ENCODE assay signal across 36 cellular contexts in the genomic region with DNA sequence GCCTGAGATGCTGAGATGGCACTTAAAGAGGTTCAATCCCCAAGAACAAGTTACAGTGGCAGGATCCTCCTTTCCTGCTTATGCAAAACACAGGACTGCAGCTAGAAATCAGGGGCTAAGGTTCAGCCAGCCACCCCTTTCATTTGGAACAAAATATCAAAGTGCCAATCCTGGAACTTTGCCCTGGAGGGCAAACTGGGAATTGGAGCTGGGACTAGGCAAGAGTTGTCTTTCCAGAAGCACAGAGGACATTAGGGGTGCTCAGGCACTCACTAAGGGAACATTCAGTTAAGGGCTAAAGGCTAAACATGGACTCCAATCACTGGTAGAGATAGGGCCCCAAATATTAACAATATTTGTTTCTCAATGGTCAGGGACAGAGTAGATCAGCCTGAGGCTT.
"Had no signal": no experiment of that assay in that cellular context is flagged by ENCODE, and none has a peak within 500 bp of the region (broad histone marks: within the 10 kb centered on the region; RNA-seq: fewer than 3 reads in every experiment).

No MANE protein-coding gene starts in this region.

- H3K27me3 ChIP-seq: adrenal gland, body of pancreas, brain microvascular endothelial cell, breast epithelium had no signal

- H3K4me3 Mint-ChIP-seq: activated B cell treated with CpG ODN at 0.5 μM for 24 hours; activated CD4-positive, alpha-beta memory T cell treated with anti-CD3 and anti-CD28 coated beads for 36 hours; activated CD4-positive, alpha-beta T cell treated with anti-CD3 and anti-CD28 coated beads, Interleukin-2, amount 10 ng/mL, durations not matched to agents 24 days and 14 days; activated CD8-positive, alpha-beta T cell treated with anti-CD3 and anti-CD28 coated beads for 36 hours; activated naive CD4-positive, alpha-beta T cell treated with anti-CD3 and anti-CD28 coated beads for 36 hours; activated naive CD8-positive, alpha-beta T cell treated with anti-CD3 and anti-CD28 coated beads for 36 hours; activated T-cell treated with anti-CD3 and anti-CD28 coated beads, Interleukin-2, amount 50 U/mL, for 4 hours; activated T-cell treated with anti-CD3 and anti-CD28 coated beads, Interleukin-2, amount 50 U/mL, for 72 hours; activated T-helper 1 cell treated with anti-CD3 and anti-CD28 coated beads, Interleukin-12 subunit alpha, Interleukin-12 subunit beta, Interleukin-2, Interleukin-4 antibody, amounts not matched to agents 30 ng/mL and 10 ng/mL and 1 ng/mL, durations not matched to agents 14 hours and 24 hours and 36 hours; activated T-helper 17 cell treated with anti-CD3 and anti-CD28 coated beads, Interleukin-2, amount 50 U/mL, for 72 hours; T-helper 1 cell treated with Interleukin-12 subunit alpha and Interleukin-12 subunit beta and Interleukin-4 antibody, amounts not matched to agents 30 μg/mL and 1 μg/mL, for 36 hours; T-helper 2 cell treated with Interferon-gamma antibody and Interleukin-4, amounts not matched to agents 5 μg/mL and 100 μg/mL, for 36 hours had no signal

- H3K4me1 ChIP-seq: adrenal gland, breast epithelium had no signal

- H3K9me3 Mint-ChIP-seq: activated B cell treated with CpG ODN at 0.5 μM for 24 hours; activated CD4-positive, alpha-beta memory T cell treated with anti-CD3 and anti-CD28 coated beads for 36 hours; activated CD4-positive, alpha-beta T cell treated with anti-CD3 and anti-CD28 coated beads, Interleukin-2, amount 10 ng/mL, durations not matched to agents 24 days and 14 days; activated CD8-positive, alpha-beta T cell treated with anti-CD3 and anti-CD28 coated beads for 36 hours; activated naive CD4-positive, alpha-beta T cell treated with anti-CD3 and anti-CD28 coated beads for 36 hours; activated naive CD4-positive, alpha-beta T cell treated with anti-CD3 and anti-CD28 coated beads, Interleukin-2, amount 50 U/mL, for 72 hours; activated naive CD8-positive, alpha-beta T cell treated with anti-CD3 and anti-CD28 coated beads for 36 hours; activated T-cell treated with anti-CD3 and anti-CD28 coated beads, Interleukin-2, amount 50 U/mL, for 4 hours; activated T-cell treated with anti-CD3 and anti-CD28 coated beads, Interleukin-2, amount 50 U/mL, for 72 hours; activated T-helper 1 cell treated with anti-CD3 and anti-CD28 coated beads, Interleukin-12 subunit alpha, Interleukin-12 subunit beta, Interleukin-2, Interleukin-4 antibody, amounts not matched to agents 30 ng/mL and 10 ng/mL and 1 ng/mL, durations not matched to agents 14 hours and 24 hours and 36 hours; activated T-helper 17 cell treated with anti-CD3 and anti-CD28 coated beads, Interleukin-2, amount 50 U/mL, for 72 hours; T-helper 1 cell treated with Interleukin-12 subunit alpha and Interleukin-12 subunit beta and Interleukin-4 antibody, amounts not matched to agents 30 μg/mL and 1 μg/mL, for 36 hours; T-helper 2 cell treated with Interferon-gamma antibody and Interleukin-4, amounts not matched to agents 5 μg/mL and 100 μg/mL, for 36 hours had no signal

- H3K36me3 Mint-ChIP-seq: activated CD4-positive, alpha-beta memory T cell treated with anti-CD3 and anti-CD28 coated beads for 36 hours; activated naive CD4-positive, alpha-beta T cell treated with anti-CD3 and anti-CD28 coated beads, Interleukin-2, amount 50 U/mL, for 72 hours; activated naive CD8-positive, alpha-beta T cell treated with anti-CD3 and anti-CD28 coated beads for 36 hours had no signal

- ATAC-seq: activated CD8-positive, alpha-beta T cell treated with anti-CD3 and anti-CD28 coated beads for 36 hours; activated naive CD4-positive, alpha-beta T cell treated with anti-CD3 and anti-CD28 coated beads, Interleukin-2, amount 50 U/mL, for 72 hours; activated T-cell treated with anti-CD3 and anti-CD28 coated beads, Interleukin-2, amount 50 U/mL, for 4 hours; activated T-cell treated with anti-CD3 and anti-CD28 coated beads, Interleukin-2, amount 50 U/mL, for 72 hours; activated T-helper 17 cell treated with anti-CD3 and anti-CD28 coated beads, Interleukin-2, amount 50 U/mL, for 72 hours; body of pancreas had no signal

- DNase-seq: activated B cell treated with CpG ODN at 0.5 μM for 24 hours; activated CD4-positive, alpha-beta memory T cell treated with anti-CD3 and anti-CD28 coated beads for 36 hours; activated CD4-positive, alpha-beta T cell treated with anti-CD3 and anti-CD28 coated beads for 4 hours; activated CD4-positive, alpha-beta T cell treated with anti-CD3 and anti-CD28 coated beads, Interleukin-2, amount 50 U/mL, for 1 hour; activated CD4-positive, alpha-beta T cell treated with anti-CD3 and anti-CD28 coated beads, Interleukin-2, amount 50 U/mL, for 4 hours; activated CD4-positive, CD25-positive, alpha-beta regulatory T cell treated with anti-CD3 and anti-CD28 coated beads, Interleukin-2, amount 50 U/mL, for 72 hours; activated CD8-positive, alpha-beta memory T cell treated with anti-CD3 and anti-CD28 coated beads, Interleukin-2, amount 50 U/mL, for 4 hours; activated CD8-positive, alpha-beta T cell treated with anti-CD3 and anti-CD28 coated beads for 36 hours; activated effector memory CD4-positive, alpha-beta T cell treated with anti-CD3 and anti-CD28 coated beads, Interleukin-2, amount 50 U/mL, for 16 hours; activated gamma-delta T cell treated with Interleukin-2 at 50 U/mL for 16 hours; activated naive CD4-positive, alpha-beta T cell; activated naive CD4-positive, alpha-beta T cell treated with anti-CD3 and anti-CD28 coated beads for 36 hours; activated naive CD4-positive, alpha-beta T cell treated with anti-CD3 and anti-CD28 coated beads, Interleukin-2, amount 50 U/mL, for 16 hours; activated naive CD8-positive, alpha-beta T cell treated with anti-CD3 and anti-CD28 coated beads for 36 hours; activated T-cell treated with anti-CD3 and anti-CD28 coated beads for 4 hours; activated T-cell treated with anti-CD3 and anti-CD28 coated beads, Interleukin-2, amount 50 U/mL, for 1 hour; activated T-cell treated with anti-CD3 and anti-CD28 coated beads, Interleukin-2, amount 50 U/mL, for 4 hours; activated T-cell treated with anti-CD3 and anti-CD28 coated beads, Interleukin-2, amount 50 U/mL, for 72 hours; adrenal gland; amniotic stem cell; aorta; body of pancreas; brain microvascular endothelial cell; central memory CD4-positive, alpha-beta T cell; SW 1271; T-helper 1 cell; T-helper 2 cell; T-helper 9 cell had no signal

- H3K4me1 Mint-ChIP-seq: activated B cell treated with CpG ODN at 0.5 μM for 24 hours; activated CD4-positive, alpha-beta T cell treated with anti-CD3 and anti-CD28 coated beads, Interleukin-2, amount 10 ng/mL, durations not matched to agents 24 days and 14 days; activated naive CD8-positive, alpha-beta T cell treated with anti-CD3 and anti-CD28 coated beads for 36 hours; activated T-helper 17 cell treated with anti-CD3 and anti-CD28 coated beads, Interleukin-2, amount 50 U/mL, for 72 hours had no signal

- H3K4me3 ChIP-seq: adrenal gland, body of pancreas, breast epithelium had no signal

- H3K27me3 Mint-ChIP-seq: activated naive CD8-positive, alpha-beta T cell treated with anti-CD3 and anti-CD28 coated beads for 36 hours had no signal

- H3K9me3 ChIP-seq: adrenal gland, body of pancreas, breast epithelium had no signal

- H3K27ac Mint-ChIP-seq: activated B cell treated with CpG ODN at 0.5 μM for 24 hours; activated CD4-positive, alpha-beta memory T cell treated with anti-CD3 and anti-CD28 coated beads for 36 hours; activated CD4-positive, alpha-beta T cell treated with anti-CD3 and anti-CD28 coated beads, Interleukin-2, amount 10 ng/mL, durations not matched to agents 24 days and 14 days; activated CD8-positive, alpha-beta T cell treated with anti-CD3 and anti-CD28 coated beads for 36 hours; activated naive CD4-positive, alpha-beta T cell treated with anti-CD3 and anti-CD28 coated beads for 36 hours; activated naive CD4-positive, alpha-beta T cell treated with anti-CD3 and anti-CD28 coated beads, Interleukin-2, amount 50 U/mL, for 72 hours; activated naive CD8-positive, alpha-beta T cell treated with anti-CD3 and anti-CD28 coated beads for 36 hours; activated T-cell treated with anti-CD3 and anti-CD28 coated beads, Interleukin-2, amount 50 U/mL, for 72 hours; activated T-helper 1 cell treated with anti-CD3 and anti-CD28 coated beads, Interleukin-12 subunit alpha, Interleukin-12 subunit beta, Interleukin-2, Interleukin-4 antibody, amounts not matched to agents 30 ng/mL and 10 ng/mL and 1 ng/mL, durations not matched to agents 14 hours and 24 hours and 36 hours; activated T-helper 17 cell treated with anti-CD3 and anti-CD28 coated beads, Interleukin-2, amount 50 U/mL, for 72 hours; T-helper 1 cell treated with Interleukin-12 subunit alpha and Interleukin-12 subunit beta and Interleukin-4 antibody, amounts not matched to agents 30 μg/mL and 1 μg/mL, for 36 hours; T-helper 2 cell treated with Interferon-gamma antibody and Interleukin-4, amounts not matched to agents 5 μg/mL and 100 μg/mL, for 36 hours had no signal

- H3K27ac ChIP-seq: adrenal gland, body of pancreas, brain microvascular endothelial cell, breast epithelium, VCaP had no signal

- H3K36me3 ChIP-seq: adrenal gland, brain microvascular endothelial cell, breast epithelium had no signal
